Comparison of ENCODE assay signal across 19 cellular contexts in the genomic region with DNA sequence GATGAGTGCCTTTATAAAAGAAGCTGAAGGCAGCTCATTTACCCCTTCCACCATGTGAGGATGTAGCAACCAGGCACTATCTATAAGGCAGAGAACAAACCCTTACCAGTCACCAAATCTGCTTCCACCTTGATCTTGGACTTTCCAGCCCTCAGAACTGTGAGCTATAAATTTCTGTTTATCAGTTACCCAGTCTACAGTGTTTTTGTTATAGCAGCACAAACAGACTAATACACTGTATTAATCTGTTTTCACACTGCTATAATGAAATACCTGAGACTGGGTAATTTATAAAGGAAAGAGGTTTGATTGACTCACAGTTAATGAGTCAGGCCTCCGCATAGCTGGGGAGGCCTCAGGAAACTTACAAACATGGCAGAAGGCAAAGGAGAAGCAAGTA.
DNase-seq lines count a peak whose midpoint lies in the region; ATAC-seq, FAIRE-seq and TF ChIP-seq lines count a peak whose summit lies in the region.
"Had no signal": no experiment of that assay in that cellular context is flagged by ENCODE, and none has a peak within 500 bp of the region (broad histone marks: within the 10 kb centered on the region; RNA-seq: fewer than 3 reads in every experiment).

No MANE protein-coding gene starts in this region.

- no peak overlapping the region for H3K14ac ChIP-seq in IMR-90 (replicated peaks; ENCODE audit: low read depth, low read length)

- peak overlapping the region; percentile 38; the same call in 1 of the 2 replicates for H2AK5ac ChIP-seq in IMR-90 (ENCODE audit: low read depth, low read length)

- H3K4ac ChIP-seq in IMR-90 (ENCODE audit: low read depth, low read length), result no peak overlapping the region

- H3K4me3 ChIP-seq in IMR-90 (ENCODE audit: insufficient read depth, low read depth, low read length) (no peak overlapping the region), bronchial epithelial cell (ENCODE audit: low read depth, low read length) (no peak overlapping the region)
- H3K4me3 ChIP-seq: BLaER1, GM12878 had no signal

- H3K9ac ChIP-seq in IMR-90 (ENCODE audit: low read depth, low read length), result no peak overlapping the region
- H3K9ac ChIP-seq: BLaER1 had no signal

- no peaks in the 10 kb centered on the region for H4K20me1 ChIP-seq in IMR-90 (ENCODE audit: insufficient read depth, low read length)
- H4K20me1 ChIP-seq: BLaER1 had no signal

- BruUV-seq in IMR-90 (replicated peaks; lab: Mats Ljungman, UMichigan), result no TSS peak

- H3K56ac ChIP-seq in IMR-90 (ENCODE audit: extremely low read depth, insufficient read depth, low read length), result no peak overlapping the region

- H2AK9ac ChIP-seq in IMR-90 (replicated peaks; ENCODE audit: low read depth, low read length, poor library complexity), result no peak overlapping the region

- no peak overlapping the region for H3K4me3 Mint-ChIP-seq in neural crest cell
- H3K4me3 Mint-ChIP-seq: CD4-positive, alpha-beta memory T cell had no signal

- H3K36me3 Mint-ChIP-seq in neural crest cell (ENCODE audit: low read depth), result peaks cover 19% of the 10 kb centered on the region
- H3K36me3 Mint-ChIP-seq: CD14-positive monocyte; CD4-positive, alpha-beta memory T cell had no signal

- POLR2A ChIA-PET in IMR-90 (lab: Charles Lee; ENCODE audit: unreplicated experiment), result no interaction called here

- no peak overlapping the region for H3K23ac ChIP-seq in IMR-90 (ENCODE audit: low read depth, low read length)

- CTCF ChIA-PET in IMR-90 (lab: Yijun Ruan, JAX), result no interaction called here

- H4K91ac ChIP-seq in IMR-90 (ENCODE audit: insufficient read depth, low read depth, low read length), result no peak overlapping the region

- H3K27ac ChIP-seq in IMR-90 (ENCODE audit: insufficient read depth, low read length) (no peak overlapping the region), epithelial cell of prostate (peak overlapping the region; percentile 3)
- H3K27ac ChIP-seq: BLaER1 had no signal

- H3K4me2 ChIP-seq in IMR-90 (ENCODE audit: low read depth, low read length), result no peak overlapping the region
- H3K4me2 ChIP-seq: BLaER1 had no signal

- H3K9me1 ChIP-seq in IMR-90 (ENCODE audit: insufficient read depth, low read length), result peaks cover 10% of the 10 kb centered on the region; the same call in 1 of the 2 replicates

- H2AFZ ChIP-seq in IMR-90 (replicated peaks; ENCODE audit: low read length, poor library complexity), result no peak overlapping the region

- no peak overlapping the region for H2BK5ac ChIP-seq in IMR-90 (ENCODE audit: low read depth, low read length, poor library complexity, severe bottlenecking)

- DNase-seq in IMR-90 (no peak), bronchial epithelial cell (ENCODE audit: low read depth) (peak; percentile 24), epithelial cell of prostate (ENCODE audit: low read depth, low spot score) (no peak), neural crest cell (ENCODE audit: low read depth, low spot score) (no peak), foreskin melanocyte (no peak)
- no peak for DNase-seq in stimulated activated CD4-positive, alpha-beta T cell treated with anti-CD3 and anti-CD28 coated beads, Interleukin-15, amount 100 ng/mL, for 24 hours
- DNase-seq: AML-193; Calu3; CD4-positive, alpha-beta memory T cell; DMS79 treated with DMSO at 0.1 percent for 48 hours; GOT3; H7; KBM-7 had no signal

- H3K27ac Mint-ChIP-seq in neural crest cell (ENCODE audit: unreplicated experiment), result peak overlapping the region; percentile 28
- H3K27ac Mint-ChIP-seq: CD14-positive monocyte; CD4-positive, alpha-beta memory T cell had no signal

- intact Hi-C loops in IMR-90 (cut with micrococcal nuclease), result no loop called here

- H2BK15ac ChIP-seq in IMR-90 (ENCODE audit: low read depth, low read length), result no peak overlapping the region

- WGBS in IMR-90 (ENCODE audit: extremely low coverage in 2 of 2, insufficient read length in 1 of 2), 2 experiments, result no CpG with 5 or more reads among the region's 1 CpG

- H3K27me3 Mint-ChIP-seq in neural crest cell (ENCODE audit: low read depth), result no peaks in the 10 kb centered on the region

- TF ChIP-seq CTCF in IMR-90 (conservative IDR thresholded peaks at IDR 0.05; ENCODE audit: low read depth, low read length) (no peak), bronchial epithelial cell (IDR thresholded peaks at IDR 0.05; ENCODE audit: insufficient read depth, low read length, severe bottlenecking) (no peak), neural crest cell (conservative IDR thresholded peaks at IDR 0.05) (no peak)

- peaks cover 31% of the 10 kb centered on the region for H3K4me1 Mint-ChIP-seq in neural crest cell
- H3K4me1 Mint-ChIP-seq: CD14-positive monocyte; CD4-positive, alpha-beta memory T cell had no signal

- H4K8ac ChIP-seq in IMR-90 (ENCODE audit: low read depth in 2 of 2, low read length in 2 of 2), result no peak overlapping the region

- TF ChIP-seq POLR2A in IMR-90 (IDR thresholded peaks at IDR 0.05; ENCODE audit: low read depth, low read length), result no peak

- peaks cover 8% of the 10 kb centered on the region for H3K4me1 ChIP-seq in IMR-90 (ENCODE audit: control insufficient read depth, insufficient read depth, low read length)

- dilution Hi-C loops in IMR-90 (cut with HindIII; ENCODE audit: low sequenced_read_pairs, unreplicated experiment), result no loop called here

- H4K5ac ChIP-seq in IMR-90 (ENCODE audit: low read depth, low read length), result no peak overlapping the region

- no peak for ATAC-seq in IMR-90 (ENCODE audit: low read depth)
- ATAC-seq in HG03457 (IDR thresholded peaks at IDR 0.05; ENCODE audit: unreplicated experiment), result no peak
- ATAC-seq: GM12878, HCT116 had no signal

- no peak overlapping the region for H2BK120ac ChIP-seq in IMR-90 (ENCODE audit: low read depth, low read length)

- TF ChIP-seq RAD21 in IMR-90 (IDR thresholded peaks at IDR 0.05; ENCODE audit: low read length), result no peak

- H3K18ac ChIP-seq in IMR-90 (ENCODE audit: low read depth, low read length), result no peak overlapping the region

- no peak overlapping the region for H2BK20ac ChIP-seq in IMR-90 (ENCODE audit: low read depth, low read length)

- in situ Hi-C loops in IMR-90 (cut with MboI; ENCODE audit: low sequenced_read_pairs), result no loop called here

- no peak for FAIRE-seq in bronchial epithelial cell (lab: Jason Lieb, UNC)
- FAIRE-seq: A204.1, GM12878 had no signal

- no peaks in the 10 kb centered on the region for H3K36me3 ChIP-seq in IMR-90 (ENCODE audit: control insufficient read depth, insufficient read depth, low read length)
- H3K36me3 ChIP-seq in bronchial epithelial cell (ENCODE audit: control insufficient read depth, insufficient read depth, low read length), result no peaks in the 10 kb centered on the region
- H3K36me3 ChIP-seq: BLaER1 had no signal

- H3K27me3 ChIP-seq in IMR-90 (ENCODE audit: control insufficient read depth, insufficient read depth, low read length) (no peaks in the 10 kb centered on the region), bronchial epithelial cell (ENCODE audit: control insufficient read depth, insufficient read depth, low read length) (no peaks in the 10 kb centered on the region)
- H3K27me3 ChIP-seq: BLaER1 had no signal

- H3K9me3 ChIP-seq in IMR-90 (ENCODE audit: control insufficient read depth, insufficient read depth, low read length), result no peaks in the 10 kb centered on the region

- peaks cover 13% of the 10 kb centered on the region for H3K9me3 Mint-ChIP-seq in neural crest cell

- H3K79me1 ChIP-seq in IMR-90 (ENCODE audit: low read depth in 1 of 2, low read length in 2 of 2), result no peaks in the 10 kb centered on the region

TF ChIP-seq in IMR-90, 13 proteins besides CTCF, POLR2A, EP300 and RAD21:
- no peak for TF ChIP-seq RFX5 (IDR thresholded peaks at IDR 0.05; ENCODE audit: low read depth, low read length)
- no peak for TF ChIP-seq RCOR1 (IDR thresholded peaks at IDR 0.05; ENCODE audit: insufficient replicate concordance, low read length)
- TF ChIP-seq CHD1 (IDR thresholded peaks at IDR 0.05; ENCODE audit: low read depth, low read length), result no peak
- no peak for TF ChIP-seq MAZ (IDR thresholded peaks at IDR 0.05; ENCODE audit: borderline replicate concordance, low read depth, low read length)
- no peak for TF ChIP-seq MAFK (IDR thresholded peaks at IDR 0.05; ENCODE audit: low read depth, low read length)
- no peak for TF ChIP-seq CEBPB (IDR thresholded peaks at IDR 0.05; ENCODE audit: low read depth, low read length)
- TF ChIP-seq ELK1 (IDR thresholded peaks at IDR 0.05; ENCODE audit: borderline replicate concordance, low read depth, low read length), result no peak
